ENCODE assay signal across 27 cellular contexts in genomic region chr12:41213648-41214047, GRCh38. TPM values are rescaled to one million over a fixed set of nuclear protein-coding genes. Genes with fewer than 3 reads are reported as not detected.
DNase-seq lines count a peak whose midpoint lies in the region; ATAC-seq and TF ChIP-seq lines count a peak whose summit lies in the region.
"Had no signal": no experiment of that assay in that cellular context is flagged by ENCODE, and none has a peak within 500 bp of the region (broad histone marks: within the 10 kb centered on the region; RNA-seq: fewer than 3 reads in every experiment).

No MANE protein-coding gene starts in this region.

- H3K27ac ChIP-seq in coronary artery (peak overlapping the region; percentile 51 to 77), right lobe of liver (peak overlapping the region in 1 of 3 donors; percentile 17), smooth muscle cell (ENCODE audit: low read depth) (no peak overlapping the region), transverse colon (peak overlapping the region in 3 of 4 donors; percentile 17 to 54 (median 51)), mesendoderm (ENCODE audit: low read depth, low read length) (no peak overlapping the region)
- H3K27ac ChIP-seq: A549; BLaER1 treated with 17β-estradiol and CSF1 and Interleukin-3, amounts not matched to agents 10 nM and 100 nM; GM23248; PC-9; SJSA1 had no signal

- H3K9me3 ChIP-seq in right lobe of liver (no peaks in the 10 kb centered on the region), smooth muscle cell (replicated peaks; ENCODE audit: low read depth) (no peaks in the 10 kb centered on the region), transverse colon (no peaks in the 10 kb centered on the region)
- H3K9me3 ChIP-seq: A549; BLaER1 treated with 17β-estradiol and CSF1 and Interleukin-3, amounts not matched to agents 10 nM and 100 nM; SJSA1 had no signal

- no peak overlapping the region for H2BK120ac ChIP-seq in mesendoderm (ENCODE audit: low read depth, low read length)

- no peaks in the 10 kb centered on the region for H3K27me3 ChIP-seq in right lobe of liver
- H3K27me3 ChIP-seq in smooth muscle cell (ENCODE audit: low read depth): peaks cover 5% of the 10 kb centered on the region
- H3K27me3 ChIP-seq in transverse colon: no peaks in the 10 kb centered on the region
- no peaks in the 10 kb centered on the region for H3K27me3 ChIP-seq in mesendoderm (ENCODE audit: insufficient read depth, low read length, poor library complexity)
- H3K27me3 ChIP-seq: BLaER1 treated with 17β-estradiol and CSF1 and Interleukin-3, amounts not matched to agents 10 nM and 100 nM; SJSA1 had no signal

- H3K36me3 ChIP-seq in right lobe of liver: no peaks in the 10 kb centered on the region
- H3K36me3 ChIP-seq in smooth muscle cell (ENCODE audit: low read depth): no peaks in the 10 kb centered on the region
- no peaks in the 10 kb centered on the region for H3K36me3 ChIP-seq in transverse colon
- no peaks in the 10 kb centered on the region for H3K36me3 ChIP-seq in mesendoderm (ENCODE audit: control insufficient read depth, insufficient read depth, low read length)
- H3K36me3 ChIP-seq: BLaER1 treated with 17β-estradiol and CSF1 and Interleukin-3, amounts not matched to agents 10 nM and 100 nM; SJSA1 had no signal

- H2BK15ac ChIP-seq in mesendoderm (replicated peaks; ENCODE audit: low read depth): no peak overlapping the region

- TF ChIP-seq EP300 in transverse colon (IDR thresholded peaks at IDR 0.05; ENCODE audit: low read depth): no peak

- H2AFZ ChIP-seq in smooth muscle cell (ENCODE audit: low read depth): peak overlapping the region; percentile 49
- H2AFZ ChIP-seq: GM23248, PC-9 had no signal

- H2BK5ac ChIP-seq in mesendoderm (ENCODE audit: low read length): no peak overlapping the region

- H3K4me1 ChIP-seq in right lobe of liver (no peaks in the 10 kb centered on the region), smooth muscle cell (ENCODE audit: low read depth) (peaks cover 6% of the 10 kb centered on the region), transverse colon (no peaks in the 10 kb centered on the region), mesendoderm (ENCODE audit: control insufficient read depth, low read depth, low read length) (no peaks in the 10 kb centered on the region)
- H3K4me1 ChIP-seq: A549; BLaER1 treated with 17β-estradiol and CSF1 and Interleukin-3, amounts not matched to agents 10 nM and 100 nM; SJSA1 had no signal

- H3K79me1 ChIP-seq in mesendoderm (ENCODE audit: low read length): no peaks in the 10 kb centered on the region

- peak overlapping the region; percentile 56 for H3K4me3 ChIP-seq in coronary artery
- H3K4me3 ChIP-seq in right lobe of liver: no peak overlapping the region
- no peak overlapping the region for H3K4me3 ChIP-seq in smooth muscle cell
- H3K4me3 ChIP-seq in transverse colon: no peak overlapping the region
- no peak overlapping the region for H3K4me3 ChIP-seq in mesendoderm (ENCODE audit: low read length)
- H3K4me3 ChIP-seq: A549; BLaER1 treated with 17β-estradiol and CSF1 and Interleukin-3, amounts not matched to agents 10 nM and 100 nM; GM23248; PC-9; SJSA1 had no signal

- TF ChIP-seq POLR2A in right lobe of liver (IDR thresholded peaks at IDR 0.05) (no peak), transverse colon (IDR thresholded peaks at IDR 0.05) (no peak)

- no peak overlapping the region for H3K4ac ChIP-seq in mesendoderm (ENCODE audit: low read depth, low read length)

- ATAC-seq in right lobe of liver: peak in 3 of 4 donors; percentile 18 to 38 (median 35)
- ATAC-seq: A549 had no signal

- no peak overlapping the region for H2AK5ac ChIP-seq in mesendoderm (ENCODE audit: low read length)

- no peak overlapping the region for H3K23ac ChIP-seq in mesendoderm (ENCODE audit: low read length)

- in situ Hi-C loops in transverse colon (cut with MboI; ENCODE audit: low pct_ligation_motif_present in 1 of 4, low pct_unique_long_range_greater_than_20kb in 1 of 4, low sequenced_read_pairs in 3 of 4) (no loop called here), KBM-7 (cut with MboI; ENCODE audit: low pct_unique_long_range_greater_than_20kb, low sequenced_read_pairs) (no loop called here)

- peak overlapping the region; percentile 59 for H3K4me2 ChIP-seq in smooth muscle cell
- no peak overlapping the region for H3K4me2 ChIP-seq in mesendoderm (ENCODE audit: low read length)
- H3K4me2 ChIP-seq: A549; BLaER1 treated with 17β-estradiol and CSF1 and Interleukin-3, amounts not matched to agents 10 nM and 100 nM; PC-9 had no signal

- WGBS in right lobe of liver (ENCODE audit: insufficient coverage, low coverage, low lambda C conversion rate, missing lambda C conversion rate): 53% methylated on average over 3 of the region's 3 CpGs
- 87% methylated on average over 3 of the region's 3 CpGs for WGBS in smooth muscle cell (ENCODE audit: low lambda C conversion rate)
- WGBS in transverse colon (ENCODE audit: low coverage in 1 of 2), 2 donors: 0 to 61% methylated on average over 1 to 3 of the region's 3 CpGs
- no CpG with 5 or more reads among the region's 3 CpGs for WGBS in mesendoderm (ENCODE audit: extremely low coverage, insufficient coverage, low lambda C conversion rate)

- H3K79me2 ChIP-seq in smooth muscle cell (ENCODE audit: low read depth): no peaks in the 10 kb centered on the region
- H3K79me2 ChIP-seq in mesendoderm (ENCODE audit: control insufficient read depth, insufficient read depth, low read length): no peaks in the 10 kb centered on the region

- H4K8ac ChIP-seq in mesendoderm (ENCODE audit: low read depth, low read length): no peak overlapping the region

- no peak for DNase-seq in coronary artery (ENCODE audit: low spot score)
- no peak for DNase-seq in right lobe of liver
- DNase-seq in smooth muscle cell (lab: John Stamatoyannopoulos, UW; ENCODE audit: unreplicated experiment): no peak
- DNase-seq in transverse colon: no peak
- DNase-seq in NCI-H2171 treated with DMSO at 0.1 percent for 48 hours (lab: John Stamatoyannopoulos, UW): no peak
- DNase-seq in mesendoderm: no peak
- no peak for DNase-seq in KBM-7
- DNase-seq: AML-193; CD4-positive, alpha-beta memory T cell; COR-L47; DMS53; GM23248; H7; NCI-H1105; NCI-H1436 treated with DMSO at 0.1 percent for 48 hours; NCI-H774; NK-92 treated with Interleukin-12 subunit alpha and Interleukin-12 subunit beta, amount 100 ng/mL, for 24 hours; PC-9; Right ventricle myocardium superior had no signal

- TF ChIP-seq CTCF in coronary artery (IDR thresholded peaks at IDR 0.05): no peak
- no peak for TF ChIP-seq CTCF in right lobe of liver (IDR thresholded peaks at IDR 0.05)
- no peak for TF ChIP-seq CTCF in smooth muscle cell (IDR thresholded peaks at IDR 0.05; ENCODE audit: borderline replicate concordance, insufficient read depth, poor library complexity, severe bottlenecking)
- no peak for TF ChIP-seq CTCF in transverse colon (IDR thresholded peaks at IDR 0.05)

- H3K56ac ChIP-seq in mesendoderm (ENCODE audit: low read length): no peak overlapping the region

- H4K20me1 ChIP-seq in smooth muscle cell (ENCODE audit: low read depth): no peaks in the 10 kb centered on the region
- H4K20me1 ChIP-seq: BLaER1 treated with 17β-estradiol and CSF1 and Interleukin-3, amounts not matched to agents 10 nM and 100 nM had no signal

- H3K9ac ChIP-seq in smooth muscle cell (ENCODE audit: low read depth): no peak overlapping the region
- H3K9ac ChIP-seq in mesendoderm (ENCODE audit: low read length): no peak overlapping the region
- H3K9ac ChIP-seq: BLaER1 treated with 17β-estradiol and CSF1 and Interleukin-3, amounts not matched to agents 10 nM and 100 nM; GM23248 had no signal

- H3K18ac ChIP-seq in mesendoderm (ENCODE audit: low read length): no peak overlapping the region

- H3F3A ChIP-seq in smooth muscle cell (ENCODE audit: low read depth): no peaks in the 10 kb centered on the region

- intact Hi-C loops in right lobe of liver (cut with DNase I): no loop called here
- intact Hi-C loops in transverse colon (cut with DNase I; ENCODE audit: low total_unique reads): no loop called here

- H4K5ac ChIP-seq in mesendoderm (ENCODE audit: low read length): no peak overlapping the region

RNA-seq across cellular contexts. Expression of gene PDZRN4, which starts 25.5 kb away (rescaled TPM):
- total RNA-seq in right lobe of liver (under 1 TPM in 5 of 6 experiments, not detected in 1; 0.12 to 0.49 (median 0.42) TPM), smooth muscle cell (5.4 and 8.3 TPM in 2 replicates), transverse colon (10 to 100 TPM in 2 of 4 donors, 1 to 10 TPM in 2; 4.2 to 12.9 (median 8.0) TPM)
- 4.7 and 4.8 TPM in 2 replicates for polyA plus RNA-seq in smooth muscle cell
- polyA plus RNA-seq in mesendoderm (2013, experiment 1 of 2): 0.14 TPM
- polyA plus RNA-seq in mesendoderm (2013, experiment 2 of 2): 0.06 TPM
- total RNA-seq: CD4-positive, alpha-beta memory T cell; Daoy; G401; GM23248; M059J; PC-9; Right ventricle myocardium superior; RPMI7951; SJSA1 had no signal
- polyA plus RNA-seq: CD4-positive, alpha-beta memory T cell; GM23248; IgD-negative memory B cell had no signal

Comparison
In these comparisons a context has a peak if more than half of its experiments do, and no peak if none do; other contexts are left out.
1. H3K27ac ChIP-seq: peak in coronary artery (2 of 2) and transverse colon (3 of 4); none in smooth muscle cell (single experiment) and mesendoderm (single experiment).